Comparison of ENCODE assay signal across 8 cellular contexts in the genomic region with DNA sequence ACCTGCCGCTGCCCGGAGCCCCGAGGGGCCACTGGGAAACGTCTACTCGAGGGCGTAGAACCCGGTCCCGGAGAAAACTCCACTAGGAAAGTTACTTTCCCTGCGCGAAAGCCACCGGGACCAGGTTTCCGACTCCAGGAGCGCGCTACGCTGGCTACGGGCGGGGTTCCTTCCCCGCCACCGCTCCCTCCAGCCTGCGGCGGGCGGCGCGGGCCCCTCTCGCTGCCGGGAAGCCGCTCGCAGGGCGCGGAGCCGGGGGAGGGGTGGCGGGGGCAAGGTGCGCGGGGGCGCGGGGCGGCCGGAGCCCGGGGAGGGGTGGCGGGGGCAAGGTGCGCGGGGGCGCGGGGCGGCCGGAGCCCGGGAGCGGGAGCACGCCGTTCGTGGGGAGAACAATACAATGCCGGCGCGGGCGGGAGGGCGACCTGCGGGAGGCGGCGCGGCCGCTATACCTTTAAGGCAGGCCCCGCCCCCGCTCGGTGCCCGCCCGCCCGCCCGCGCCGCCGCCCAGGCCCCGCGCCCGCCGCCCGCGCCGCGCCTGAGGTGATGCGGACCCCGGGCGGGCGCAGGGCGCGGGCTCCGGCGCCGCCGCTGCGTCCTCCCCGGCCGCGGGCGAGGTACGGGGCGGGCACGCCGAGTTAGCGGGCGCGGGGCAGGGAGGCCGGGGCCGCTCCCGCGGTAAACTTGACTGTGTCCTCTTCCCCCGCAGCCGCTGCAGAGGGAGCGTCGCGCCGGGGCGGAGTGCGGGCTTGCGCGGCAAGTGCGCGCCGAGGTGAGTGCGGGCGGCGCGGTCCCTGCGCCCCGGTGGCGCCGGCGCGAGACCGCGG.
DNase-seq lines count a peak whose midpoint lies in the region; ATAC-seq and TF ChIP-seq lines count a peak whose summit lies in the region.

No MANE protein-coding gene starts in this region.

- H3K27ac ChIP-seq in foreskin keratinocyte (peak overlapping the region; percentile 95), neuronal stem cell (replicated peaks; ENCODE audit: low read length) (no peak overlapping the region)

- no peak for TF ChIP-seq CTCF in foreskin keratinocyte (conservative IDR thresholded peaks at IDR 0.05)

- H2AK5ac ChIP-seq in neuronal stem cell (ENCODE audit: low read depth, low read length) = peak overlapping the region; percentile 14

- no peaks in the 10 kb centered on the region for H3K36me3 Mint-ChIP-seq in activated T-cell treated with anti-CD3 and anti-CD28 coated beads, Interleukin-2, amount 50 U/mL, for 4 hours (ENCODE audit: insufficient read depth)

- no CpG with 5 or more reads among the region's 130 CpGs for WGBS in neuronal stem cell (ENCODE audit: extremely low coverage in 2 of 2, insufficient read length in 2 of 2, insufficient replicate concordance in 1 of 2), 2 donors

- H3K27me3 Mint-ChIP-seq in activated T-cell treated with anti-CD3 and anti-CD28 coated beads, Interleukin-2, amount 50 U/mL, for 4 hours (ENCODE audit: low read depth) = peaks cover 34% of the 10 kb centered on the region

- H3K27me3 ChIP-seq in H7 (ENCODE audit: control insufficient read depth, insufficient read depth, low read length) = peaks cover 31% of the 10 kb centered on the region
- H3K27me3 ChIP-seq in foreskin keratinocyte = no peaks in the 10 kb centered on the region
- H3K27me3 ChIP-seq in neuronal stem cell (ENCODE audit: control insufficient read depth in 3 of 3, insufficient read depth in 3 of 3, low read depth in 1 of 3, low read length in 3 of 3) = peaks cover 0 to 10% (median 0%) of the 10 kb centered on the region in 3 experiments

- peak overlapping the region; percentile 9 for H2BK15ac ChIP-seq in neuronal stem cell (ENCODE audit: low read length)

- H2BK12ac ChIP-seq in neuronal stem cell (ENCODE audit: low read length) = no peak overlapping the region

- no peak overlapping the region for H4K91ac ChIP-seq in neuronal stem cell (ENCODE audit: low read depth, low read length, poor library complexity)

- H3K9ac ChIP-seq in neuronal stem cell (ENCODE audit: low read depth, low read length, poor library complexity) = peak overlapping the region; percentile 95

- H2AFZ ChIP-seq in neuronal stem cell (ENCODE audit: low read length) = peak overlapping the region; percentile 96

- H3K4ac ChIP-seq in neuronal stem cell (ENCODE audit: low read length) = no peak overlapping the region

- H3K4me3 ChIP-seq in H7 (ENCODE audit: insufficient read depth, low read depth, low read length) = peak overlapping the region; percentile 67
- H3K4me3 ChIP-seq in neuronal stem cell (ENCODE audit: low read length in 2 of 2) = peak overlapping the region; percentile 78 to 95

- H3K9me3 Mint-ChIP-seq in activated T-cell treated with anti-CD3 and anti-CD28 coated beads, Interleukin-2, amount 50 U/mL, for 4 hours = no peaks in the 10 kb centered on the region

- peaks cover 1% of the 10 kb centered on the region for H3K79me1 ChIP-seq in neuronal stem cell (ENCODE audit: low read depth, low read length)

- H3K18ac ChIP-seq in neuronal stem cell (ENCODE audit: low read length) = peak overlapping the region; percentile 95

- H3K4me1 Mint-ChIP-seq in activated T-cell treated with anti-CD3 and anti-CD28 coated beads, Interleukin-2, amount 50 U/mL, for 4 hours (ENCODE audit: low read depth) = peaks cover 15% of the 10 kb centered on the region

- DNase-seq in GM03348 (ENCODE audit: low spot score) (peak; percentile 86), H7 (peak; percentile 89), NCI-H2196 (lab: John Stamatoyannopoulos, UW; ENCODE audit: unreplicated experiment) (peak; percentile 72), foreskin keratinocyte (no peak), neuronal stem cell (ENCODE audit: low spot score) (no peak), hippocampal formation (lab: John Stamatoyannopoulos, UW) (no peak), retina (no peak)
- DNase-seq in activated T-cell treated with anti-CD3 and anti-CD28 coated beads, Interleukin-2, amount 50 U/mL, for 4 hours = no peak

- H3K4me1 ChIP-seq in foreskin keratinocyte (peaks cover 22% of the 10 kb centered on the region), neuronal stem cell (ENCODE audit: control insufficient read depth in 2 of 2, insufficient read depth in 1 of 2, low read depth in 1 of 2, low read length in 2 of 2) (peaks cover 5 to 26% of the 10 kb centered on the region in 2 donors)

- H2BK120ac ChIP-seq in neuronal stem cell (ENCODE audit: low read depth, low read length) = no peak overlapping the region

- H3K14ac ChIP-seq in neuronal stem cell (ENCODE audit: low read length) = peak overlapping the region; percentile 51

- peak overlapping the region; percentile 76 for H3K4me3 Mint-ChIP-seq in activated T-cell treated with anti-CD3 and anti-CD28 coated beads, Interleukin-2, amount 50 U/mL, for 4 hours

- H3K36me3 ChIP-seq in H7 (replicated peaks; ENCODE audit: control insufficient read depth, insufficient read depth, low read length) = no peaks in the 10 kb centered on the region
- peaks cover 1 to 26% of the 10 kb centered on the region in 2 donors for H3K36me3 ChIP-seq in neuronal stem cell (replicated peaks in 1 of 2; ENCODE audit: control insufficient read depth in 2 of 2, insufficient read depth in 2 of 2, low read length in 2 of 2)

- peak overlapping the region; percentile 94 for H3K4me2 ChIP-seq in neuronal stem cell (ENCODE audit: insufficient read depth, low read length, poor library complexity, severe bottlenecking)

- no peaks in the 10 kb centered on the region for H3K9me3 ChIP-seq in neuronal stem cell (replicated peaks in 1 of 2; ENCODE audit: control insufficient read depth in 2 of 2, insufficient read depth in 1 of 2, low read depth in 1 of 2, low read length in 2 of 2)

- no peak overlapping the region for H4K8ac ChIP-seq in neuronal stem cell (ENCODE audit: low read depth, low read length)

- no peak overlapping the region for H3K23ac ChIP-seq in neuronal stem cell (ENCODE audit: low read depth, low read length, poor library complexity)

- H2BK5ac ChIP-seq in neuronal stem cell (ENCODE audit: low read length) = no peak overlapping the region

- ATAC-seq in activated T-cell treated with anti-CD3 and anti-CD28 coated beads, Interleukin-2, amount 50 U/mL, for 4 hours = peak; percentile 71 to 79
- ATAC-seq in foreskin keratinocyte = peak; percentile 69

Comparison
In these comparisons a context has a peak if more than half of its experiments do, and no peak if none do; other contexts are left out.
1. DNase-seq: peak in GM03348 (single experiment), H7 (single experiment) and NCI-H2196 (single experiment); none in activated T-cell treated with anti-CD3 and anti-CD28 coated beads, Interleukin-2, amount 50 U/mL, for 4 hours (single experiment), foreskin keratinocyte (0 of 2), neuronal stem cell (single experiment), hippocampal formation (0 of 2) and retina (single experiment).